ENCODE assay signal across 15 cellular contexts in the genomic region with DNA sequence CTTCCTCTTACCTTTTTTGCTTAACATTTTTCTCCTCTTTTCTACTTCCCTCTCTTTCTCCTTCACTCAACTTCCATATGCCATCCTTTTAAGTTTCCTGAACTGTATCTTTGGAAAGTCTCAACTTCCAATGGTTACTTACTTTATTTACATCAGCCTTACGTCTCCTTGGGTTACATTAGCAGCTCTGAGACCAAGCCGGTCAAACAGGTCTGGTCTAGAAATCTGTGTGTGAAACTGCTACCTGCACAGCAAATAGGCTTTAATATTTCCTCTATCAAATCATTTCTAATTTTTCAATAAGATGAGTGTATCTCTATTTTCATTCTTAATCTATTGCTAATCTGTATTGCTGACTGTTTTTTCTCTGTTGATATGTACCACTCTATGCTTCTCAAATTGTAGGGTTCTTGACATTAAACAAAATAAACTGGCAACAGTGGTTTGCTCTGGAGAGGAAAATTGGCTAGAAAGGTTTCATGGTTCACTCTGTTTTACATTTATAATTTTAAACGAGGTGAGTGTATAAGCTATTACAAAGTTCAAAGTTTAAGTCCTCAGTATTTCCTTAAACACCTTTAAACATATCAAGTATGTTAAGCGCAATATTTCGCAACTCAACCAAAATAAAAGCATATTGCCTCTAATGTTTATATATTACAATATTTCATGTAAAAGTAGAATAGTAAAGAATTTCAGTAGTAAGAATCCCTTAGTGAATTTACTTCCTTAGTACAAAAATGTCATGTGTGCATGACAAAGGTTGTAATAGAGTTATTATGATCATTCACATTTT. TPM values are rescaled to one million over a fixed set of nuclear protein-coding genes. Genes with fewer than 3 reads are reported as not detected.
DNase-seq lines count a peak whose midpoint lies in the region; ATAC-seq and TF ChIP-seq lines count a peak whose summit lies in the region.
"Had no signal": no experiment of that assay in that cellular context is flagged by ENCODE, and none has a peak within 500 bp of the region (broad histone marks: within the 10 kb centered on the region; RNA-seq: fewer than 3 reads in every experiment).

No MANE protein-coding gene starts in this region.

- no peak for TF ChIP-seq EP300 in transverse colon (IDR thresholded peaks at IDR 0.05; ENCODE audit: low read depth)

- ATAC-seq in GM18868 (IDR thresholded peaks at IDR 0.05; ENCODE audit: unreplicated experiment), result no peak
- ATAC-seq: activated naive CD8-positive, alpha-beta T cell treated with anti-CD3 and anti-CD28 coated beads, Interleukin-2, amount 50 U/mL, for 24 hours had no signal

- TF ChIP-seq POLR2A in transverse colon (IDR thresholded peaks at IDR 0.05) (no peak), Peyer's patch (IDR thresholded peaks at IDR 0.05) (no peak)

- TF ChIP-seq CTCF in hepatocyte (IDR thresholded peaks at IDR 0.05; ENCODE audit: poor library complexity) (no peak), transverse colon (IDR thresholded peaks at IDR 0.05) (no peak), Peyer's patch (IDR thresholded peaks at IDR 0.05) (no peak)

- no peaks in the 10 kb centered on the region for H3K9me3 ChIP-seq in hepatocyte (ENCODE audit: low read depth)
- H3K9me3 ChIP-seq in transverse colon, result no peaks in the 10 kb centered on the region
- no peaks in the 10 kb centered on the region for H3K9me3 ChIP-seq in Peyer's patch
- H3K9me3 ChIP-seq: esophagus squamous epithelium, MG63, ovary had no signal

- 70% methylated on average over 5 of the region's 5 CpGs for WGBS in hepatocyte (ENCODE audit: low lambda C conversion rate, missing lambda C conversion rate)
- WGBS in transverse colon (ENCODE audit: low coverage in 1 of 2), 2 donors, result 44 to 50% methylated on average over 5 of the region's 5 CpGs

- H3K4me3 ChIP-seq in hepatocyte (no peak overlapping the region), transverse colon (no peak overlapping the region), Peyer's patch (no peak overlapping the region)
- H3K4me3 ChIP-seq: BLaER1 treated with 17β-estradiol and CSF1 and Interleukin-3, amounts not matched to agents 10 nM and 100 nM; dorsolateral prefrontal cortex; esophagus squamous epithelium; MG63; ovary had no signal

- H3K36me3 ChIP-seq in hepatocyte (replicated peaks; ENCODE audit: insufficient read depth, low read depth) (no peaks in the 10 kb centered on the region), transverse colon (no peaks in the 10 kb centered on the region), Peyer's patch (no peaks in the 10 kb centered on the region)
- H3K36me3 ChIP-seq: BLaER1 treated with 17β-estradiol and CSF1 and Interleukin-3, amounts not matched to agents 10 nM and 100 nM; esophagus squamous epithelium; MG63; ovary had no signal

- H2AFZ ChIP-seq in hepatocyte, result no peak overlapping the region

- H3K27me3 ChIP-seq in hepatocyte (no peaks in the 10 kb centered on the region), transverse colon (no peaks in the 10 kb centered on the region), Peyer's patch (no peaks in the 10 kb centered on the region)
- H3K27me3 ChIP-seq: esophagus squamous epithelium, MG63, ovary had no signal

- H3K27ac ChIP-seq in hepatocyte (peak overlapping the region; percentile 69), transverse colon (peak overlapping the region; percentile 55 to 90 (median 87)), Peyer's patch (peak overlapping the region in 1 of 4 donors; percentile 8)
- H3K27ac ChIP-seq: BLaER1 treated with 17β-estradiol and CSF1 and Interleukin-3, amounts not matched to agents 10 nM and 100 nM; dorsolateral prefrontal cortex; esophagus squamous epithelium; ovary had no signal

- H3K4me2 ChIP-seq in hepatocyte, result no peak overlapping the region
- H3K4me2 ChIP-seq: BLaER1 treated with 17β-estradiol and CSF1 and Interleukin-3, amounts not matched to agents 10 nM and 100 nM had no signal

- H3K79me2 ChIP-seq in hepatocyte, result peaks cover 10% of the 10 kb centered on the region

- in situ Hi-C loops in transverse colon (cut with MboI; ENCODE audit: low pct_ligation_motif_present in 1 of 4, low pct_unique_long_range_greater_than_20kb in 1 of 4, low sequenced_read_pairs in 3 of 4), result loop anchor here (25.0 kb wide), 2 partner anchors 210 to 540 kb away; no protein-coding TSS in a partner anchor

- DNase-seq in DMS 273 (lab: John Stamatoyannopoulos, UW; ENCODE audit: unreplicated experiment) (peak; percentile 37), DMS 273 treated with DMSO at 0.1 percent for 48 hours (lab: John Stamatoyannopoulos, UW) (no peak), NCI-H69 (lab: John Stamatoyannopoulos, UW) (peak; percentile 52), hepatocyte (ENCODE audit: low spot score) (peak; percentile 29), transverse colon (peak; percentile 30), NCI-H2081 treated with DMSO at 0.1 percent for 48 hours (lab: John Stamatoyannopoulos, UW) (no peak), Peyer's patch (no peak)
- DNase-seq: activated CD4-positive, alpha-beta T cell treated with anti-CD3 and anti-CD28 coated beads, Interleukin-2, amount 10 ng/mL, durations not matched to agents 24 days and 14 days; activated naive CD8-positive, alpha-beta T cell treated with anti-CD3 and anti-CD28 coated beads, Interleukin-2, amount 50 U/mL, for 24 hours; dorsolateral prefrontal cortex; esophagus squamous epithelium; MG63; ovary had no signal

- no peaks in the 10 kb centered on the region for H4K20me1 ChIP-seq in hepatocyte (ENCODE audit: insufficient read depth, poor library complexity, severe bottlenecking)
- H4K20me1 ChIP-seq: BLaER1 treated with 17β-estradiol and CSF1 and Interleukin-3, amounts not matched to agents 10 nM and 100 nM had no signal

- H3K4me1 ChIP-seq in hepatocyte (ENCODE audit: insufficient read depth) (peaks cover 33% of the 10 kb centered on the region), transverse colon (peaks cover 9 to 60% (median 25%) of the 10 kb centered on the region in 4 donors), Peyer's patch (no peaks in the 10 kb centered on the region)

- H3K9me2 ChIP-seq in hepatocyte (replicated peaks; ENCODE audit: insufficient read depth), result no peaks in the 10 kb centered on the region

- intact Hi-C loops in transverse colon (cut with DNase I; ENCODE audit: low total_unique reads), result no loop called here

RNA-seq across cellular contexts. Expression of gene SEMA3C, which starts 3.6 kb away (rescaled TPM):
- total RNA-seq in hepatocyte (134 and 139 TPM in 2 replicates), transverse colon (10 to 100 TPM; 34.0 to 83.8 (median 79.9) TPM), Peyer's patch (100 to 1,000 TPM in 1 of 4 donors, 10 to 100 TPM in 3; 35.7 to 120 (median 56.4) TPM)
- polyA plus RNA-seq in hepatocyte, result 34.8 and 37.1 TPM in 2 replicates
- total RNA-seq: activated CD4-positive, alpha-beta T cell treated with anti-CD3 and anti-CD28 coated beads, Interleukin-2, amount 10 ng/mL, durations not matched to agents 24 days and 14 days had no signal

Comparison
In these comparisons a context has a peak if more than half of its experiments do, and no peak if none do; other contexts are left out.
1. DNase-seq: peak in DMS 273 (single experiment), NCI-H69 (single experiment), hepatocyte (single experiment) and transverse colon (single experiment); none in DMS 273 treated with DMSO at 0.1 percent for 48 hours (single experiment), NCI-H2081 treated with DMSO at 0.1 percent for 48 hours (single experiment) and Peyer's patch (0 of 3).